ENCODE assay signal across 3 cellular contexts in the genomic region with DNA sequence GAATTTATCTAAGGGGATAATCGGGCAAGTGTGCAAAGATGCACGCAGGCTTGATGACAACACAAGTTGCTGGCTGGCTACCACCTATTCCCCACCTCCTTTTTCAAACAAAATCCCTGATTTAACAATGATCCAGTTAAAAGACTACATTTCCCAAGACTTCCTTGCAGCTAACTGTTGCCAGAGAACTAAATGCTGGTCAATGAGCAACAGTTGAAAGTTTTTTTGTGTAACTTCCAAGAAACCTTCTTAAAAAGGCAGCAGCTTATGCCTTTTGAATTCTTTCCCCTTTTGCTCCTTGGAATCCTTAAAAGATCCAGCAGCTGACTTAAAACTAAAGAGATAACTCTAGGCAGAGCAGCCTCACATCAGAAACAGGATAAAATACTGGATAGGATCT.
TF ChIP-seq lines count a peak whose summit lies in the region.

No MANE protein-coding gene starts in this region.

TF ChIP-seq in SK-N-SH, 30 proteins besides CTCF, POLR2A, EP300 and RAD21 (continues in another document):
- TF ChIP-seq GATA2 (CRISPR knock-in tag; IDR thresholded peaks at IDR 0.05): no peak
- TF ChIP-seq, protein P1, sequence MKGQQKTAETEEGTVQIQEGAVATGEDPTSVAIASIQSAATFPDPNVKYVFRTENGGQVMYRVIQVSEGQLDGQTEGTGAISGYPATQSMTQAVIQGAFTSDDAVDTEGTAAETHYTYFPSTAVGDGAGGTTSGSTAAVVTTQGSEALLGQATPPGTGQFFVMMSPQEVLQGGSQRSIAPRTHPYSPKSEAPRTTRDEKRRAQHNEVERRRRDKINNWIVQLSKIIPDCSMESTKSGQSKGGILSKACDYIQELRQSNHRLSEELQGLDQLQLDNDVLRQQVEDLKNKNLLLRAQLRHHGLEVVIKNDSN (IDR thresholded peaks at IDR 0.05; ENCODE audit: borderline replicate concordance, low read depth): no peak
- TF ChIP-seq EZH2phosphoT487 (IDR thresholded peaks at IDR 0.05; ENCODE audit: borderline replicate concordance, low read depth): no peak
- no peak for TF ChIP-seq MEF2A (IDR thresholded peaks at IDR 0.05; ENCODE audit: borderline replicate concordance, low read depth)
- TF ChIP-seq, protein P2, sequence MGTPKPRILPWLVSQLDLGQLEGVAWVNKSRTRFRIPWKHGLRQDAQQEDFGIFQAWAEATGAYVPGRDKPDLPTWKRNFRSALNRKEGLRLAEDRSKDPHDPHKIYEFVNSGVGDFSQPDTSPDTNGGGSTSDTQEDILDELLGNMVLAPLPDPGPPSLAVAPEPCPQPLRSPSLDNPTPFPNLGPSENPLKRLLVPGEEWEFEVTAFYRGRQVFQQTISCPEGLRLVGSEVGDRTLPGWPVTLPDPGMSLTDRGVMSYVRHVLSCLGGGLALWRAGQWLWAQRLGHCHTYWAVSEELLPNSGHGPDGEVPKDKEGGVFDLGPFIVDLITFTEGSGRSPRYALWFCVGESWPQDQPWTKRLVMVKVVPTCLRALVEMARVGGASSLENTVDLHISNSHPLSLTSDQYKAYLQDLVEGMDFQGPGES (IDR thresholded peaks at IDR 0.05; ENCODE audit: low read depth, low read length): no peak
- TF ChIP-seq, protein P3, sequence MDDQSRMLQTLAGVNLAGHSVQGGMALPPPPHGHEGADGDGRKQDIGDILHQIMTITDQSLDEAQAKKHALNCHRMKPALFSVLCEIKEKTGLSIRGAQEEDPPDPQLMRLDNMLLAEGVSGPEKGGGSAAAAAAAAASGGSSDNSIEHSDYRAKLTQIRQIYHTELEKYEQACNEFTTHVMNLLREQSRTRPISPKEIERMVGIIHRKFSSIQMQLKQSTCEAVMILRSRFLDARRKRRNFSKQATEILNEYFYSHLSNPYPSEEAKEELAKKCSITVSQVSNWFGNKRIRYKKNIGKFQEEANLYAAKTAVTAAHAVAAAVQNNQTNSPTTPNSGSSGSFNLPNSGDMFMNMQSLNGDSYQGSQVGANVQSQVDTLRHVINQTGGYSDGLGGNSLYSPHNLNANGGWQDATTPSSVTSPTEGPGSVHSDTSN (IDR thresholded peaks at IDR 0.05): no peak
- no peak for TF ChIP-seq FOSL2 (IDR thresholded peaks at IDR 0.05; ENCODE audit: borderline replicate concordance, low read depth)
- TF ChIP-seq RXRA (IDR thresholded peaks at IDR 0.05; ENCODE audit: borderline replicate concordance, low read depth): no peak
- TF ChIP-seq NRF1 (IDR thresholded peaks at IDR 0.05; ENCODE audit: low read depth, low read length): no peak
- TF ChIP-seq ELF1 (IDR thresholded peaks at IDR 0.05): no peak
- no peak for TF ChIP-seq CHD2 (IDR thresholded peaks at IDR 0.05; ENCODE audit: low read length, partially characterized antibody)
- TF ChIP-seq, protein P4, sequence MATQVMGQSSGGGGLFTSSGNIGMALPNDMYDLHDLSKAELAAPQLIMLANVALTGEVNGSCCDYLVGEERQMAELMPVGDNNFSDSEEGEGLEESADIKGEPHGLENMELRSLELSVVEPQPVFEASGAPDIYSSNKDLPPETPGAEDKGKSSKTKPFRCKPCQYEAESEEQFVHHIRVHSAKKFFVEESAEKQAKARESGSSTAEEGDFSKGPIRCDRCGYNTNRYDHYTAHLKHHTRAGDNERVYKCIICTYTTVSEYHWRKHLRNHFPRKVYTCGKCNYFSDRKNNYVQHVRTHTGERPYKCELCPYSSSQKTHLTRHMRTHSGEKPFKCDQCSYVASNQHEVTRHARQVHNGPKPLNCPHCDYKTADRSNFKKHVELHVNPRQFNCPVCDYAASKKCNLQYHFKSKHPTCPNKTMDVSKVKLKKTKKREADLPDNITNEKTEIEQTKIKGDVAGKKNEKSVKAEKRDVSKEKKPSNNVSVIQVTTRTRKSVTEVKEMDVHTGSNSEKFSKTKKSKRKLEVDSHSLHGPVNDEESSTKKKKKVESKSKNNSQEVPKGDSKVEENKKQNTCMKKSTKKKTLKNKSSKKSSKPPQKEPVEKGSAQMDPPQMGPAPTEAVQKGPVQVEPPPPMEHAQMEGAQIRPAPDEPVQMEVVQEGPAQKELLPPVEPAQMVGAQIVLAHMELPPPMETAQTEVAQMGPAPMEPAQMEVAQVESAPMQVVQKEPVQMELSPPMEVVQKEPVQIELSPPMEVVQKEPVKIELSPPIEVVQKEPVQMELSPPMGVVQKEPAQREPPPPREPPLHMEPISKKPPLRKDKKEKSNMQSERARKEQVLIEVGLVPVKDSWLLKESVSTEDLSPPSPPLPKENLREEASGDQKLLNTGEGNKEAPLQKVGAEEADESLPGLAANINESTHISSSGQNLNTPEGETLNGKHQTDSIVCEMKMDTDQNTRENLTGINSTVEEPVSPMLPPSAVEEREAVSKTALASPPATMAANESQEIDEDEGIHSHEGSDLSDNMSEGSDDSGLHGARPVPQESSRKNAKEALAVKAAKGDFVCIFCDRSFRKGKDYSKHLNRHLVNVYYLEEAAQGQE (IDR thresholded peaks at IDR 0.05; ENCODE audit: low read depth, low read length): no peak

TF ChIP-seq in SK-N-SH treated with all-trans-retinoic acid at 6 μM for 48 hours, 23 proteins besides CTCF, POLR2A, EP300 and RAD21:
- TF ChIP-seq ARNTL (CRISPR knock-in tag; IDR thresholded peaks at IDR 0.05; ENCODE audit: borderline replicate concordance, low read depth) (no peak), ZNF8 (CRISPR knock-in tag; IDR thresholded peaks at IDR 0.05) (no peak), ISL1 (CRISPR knock-in tag; IDR thresholded peaks at IDR 0.05) (no peak), SNAI2 (CRISPR knock-in tag; IDR thresholded peaks at IDR 0.05) (no peak), ZFP30 (CRISPR knock-in tag; IDR thresholded peaks at IDR 0.05) (no peak), PPARA (CRISPR knock-in tag; IDR thresholded peaks at IDR 0.05; ENCODE audit: borderline replicate concordance) (no peak), ZNF565 (CRISPR knock-in tag; conservative IDR thresholded peaks at IDR 0.05; ENCODE audit: low read depth) (no peak), BACH2 (CRISPR knock-in tag; IDR thresholded peaks at IDR 0.05; ENCODE audit: borderline replicate concordance) (no peak), RARB (CRISPR knock-in tag; IDR thresholded peaks at IDR 0.05) (no peak), ZNF70 (CRISPR knock-in tag; IDR thresholded peaks at IDR 0.05) (no peak)
- TF ChIP-seq, protein P5, sequence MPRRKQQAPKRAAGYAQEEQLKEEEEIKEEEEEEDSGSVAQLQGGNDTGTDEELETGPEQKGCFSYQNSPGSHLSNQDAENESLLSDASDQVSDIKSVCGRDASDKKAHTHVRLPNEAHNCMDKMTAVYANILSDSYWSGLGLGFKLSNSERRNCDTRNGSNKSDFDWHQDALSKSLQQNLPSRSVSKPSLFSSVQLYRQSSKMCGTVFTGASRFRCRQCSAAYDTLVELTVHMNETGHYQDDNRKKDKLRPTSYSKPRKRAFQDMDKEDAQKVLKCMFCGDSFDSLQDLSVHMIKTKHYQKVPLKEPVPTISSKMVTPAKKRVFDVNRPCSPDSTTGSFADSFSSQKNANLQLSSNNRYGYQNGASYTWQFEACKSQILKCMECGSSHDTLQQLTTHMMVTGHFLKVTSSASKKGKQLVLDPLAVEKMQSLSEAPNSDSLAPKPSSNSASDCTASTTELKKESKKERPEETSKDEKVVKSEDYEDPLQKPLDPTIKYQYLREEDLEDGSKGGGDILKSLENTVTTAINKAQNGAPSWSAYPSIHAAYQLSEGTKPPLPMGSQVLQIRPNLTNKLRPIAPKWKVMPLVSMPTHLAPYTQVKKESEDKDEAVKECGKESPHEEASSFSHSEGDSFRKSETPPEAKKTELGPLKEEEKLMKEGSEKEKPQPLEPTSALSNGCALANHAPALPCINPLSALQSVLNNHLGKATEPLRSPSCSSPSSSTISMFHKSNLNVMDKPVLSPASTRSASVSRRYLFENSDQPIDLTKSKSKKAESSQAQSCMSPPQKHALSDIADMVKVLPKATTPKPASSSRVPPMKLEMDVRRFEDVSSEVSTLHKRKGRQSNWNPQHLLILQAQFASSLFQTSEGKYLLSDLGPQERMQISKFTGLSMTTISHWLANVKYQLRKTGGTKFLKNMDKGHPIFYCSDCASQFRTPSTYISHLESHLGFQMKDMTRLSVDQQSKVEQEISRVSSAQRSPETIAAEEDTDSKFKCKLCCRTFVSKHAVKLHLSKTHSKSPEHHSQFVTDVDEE (CRISPR knock-in tag; IDR thresholded peaks at IDR 0.05): no peak
- TF ChIP-seq, protein P6, sequence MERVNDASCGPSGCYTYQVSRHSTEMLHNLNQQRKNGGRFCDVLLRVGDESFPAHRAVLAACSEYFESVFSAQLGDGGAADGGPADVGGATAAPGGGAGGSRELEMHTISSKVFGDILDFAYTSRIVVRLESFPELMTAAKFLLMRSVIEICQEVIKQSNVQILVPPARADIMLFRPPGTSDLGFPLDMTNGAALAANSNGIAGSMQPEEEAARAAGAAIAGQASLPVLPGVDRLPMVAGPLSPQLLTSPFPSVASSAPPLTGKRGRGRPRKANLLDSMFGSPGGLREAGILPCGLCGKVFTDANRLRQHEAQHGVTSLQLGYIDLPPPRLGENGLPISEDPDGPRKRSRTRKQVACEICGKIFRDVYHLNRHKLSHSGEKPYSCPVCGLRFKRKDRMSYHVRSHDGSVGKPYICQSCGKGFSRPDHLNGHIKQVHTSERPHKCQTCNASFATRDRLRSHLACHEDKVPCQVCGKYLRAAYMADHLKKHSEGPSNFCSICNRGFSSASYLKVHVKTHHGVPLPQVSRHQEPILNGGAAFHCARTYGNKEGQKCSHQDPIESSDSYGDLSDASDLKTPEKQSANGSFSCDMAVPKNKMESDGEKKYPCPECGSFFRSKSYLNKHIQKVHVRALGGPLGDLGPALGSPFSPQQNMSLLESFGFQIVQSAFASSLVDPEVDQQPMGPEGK (CRISPR knock-in tag; IDR thresholded peaks at IDR 0.05; ENCODE audit: borderline replicate concordance): no peak
- TF ChIP-seq, protein P7, sequence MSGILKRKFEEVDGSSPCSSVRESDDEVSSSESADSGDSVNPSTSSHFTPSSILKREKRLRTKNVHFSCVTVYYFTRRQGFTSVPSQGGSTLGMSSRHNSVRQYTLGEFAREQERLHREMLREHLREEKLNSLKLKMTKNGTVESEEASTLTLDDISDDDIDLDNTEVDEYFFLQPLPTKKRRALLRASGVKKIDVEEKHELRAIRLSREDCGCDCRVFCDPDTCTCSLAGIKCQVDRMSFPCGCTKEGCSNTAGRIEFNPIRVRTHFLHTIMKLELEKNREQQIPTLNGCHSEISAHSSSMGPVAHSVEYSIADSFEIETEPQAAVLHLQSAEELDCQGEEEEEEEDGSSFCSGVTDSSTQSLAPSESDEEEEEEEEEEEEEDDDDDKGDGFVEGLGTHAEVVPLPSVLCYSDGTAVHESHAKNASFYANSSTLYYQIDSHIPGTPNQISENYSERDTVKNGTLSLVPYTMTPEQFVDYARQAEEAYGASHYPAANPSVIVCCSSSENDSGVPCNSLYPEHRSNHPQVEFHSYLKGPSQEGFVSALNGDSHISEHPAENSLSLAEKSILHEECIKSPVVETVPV (CRISPR knock-in tag; IDR thresholded peaks at IDR 0.05): no peak

TF ChIP-seq in H1, 55 proteins besides CTCF, POLR2A, EP300 and RAD21:
- no peak for TF ChIP-seq SP1 (IDR thresholded peaks at IDR 0.05; ENCODE audit: low read depth, low read length)
- TF ChIP-seq EZH2 (IDR thresholded peaks at IDR 0.05; ENCODE audit: low read depth, low read length, severe bottlenecking): no peak
- TF ChIP-seq CREB1 (IDR thresholded peaks at IDR 0.05): no peak
- TF ChIP-seq RNF2 (IDR thresholded peaks at IDR 0.05; ENCODE audit: borderline replicate concordance, low read depth, low read length, missing control alignments, poor library complexity, severe bottlenecking): no peak
- TF ChIP-seq NRF1 (IDR thresholded peaks at IDR 0.05; ENCODE audit: low read depth, low read length): no peak
- TF ChIP-seq KDM4A (IDR thresholded peaks at IDR 0.05; ENCODE audit: low read depth, low read length, severe bottlenecking): no peak
- TF ChIP-seq GTF2F1 (IDR thresholded peaks at IDR 0.05; ENCODE audit: borderline replicate concordance, low read depth, low read length): no peak
- no peak for TF ChIP-seq KDM5A (IDR thresholded peaks at IDR 0.05; ENCODE audit: low read length)
- no peak for TF ChIP-seq POU5F1 (IDR thresholded peaks at IDR 0.05; ENCODE audit: low read depth, low read length)
- no peak for TF ChIP-seq POLR2AphosphoS5 (IDR thresholded peaks at IDR 0.05; ENCODE audit: low read depth, low read length)
- TF ChIP-seq PHF8 (conservative IDR thresholded peaks at IDR 0.05; ENCODE audit: low read depth, low read length): no peak
- TF ChIP-seq SIRT6 (IDR thresholded peaks at IDR 0.05; ENCODE audit: low read length): no peak
- no peak for TF ChIP-seq SUZ12 (IDR thresholded peaks at IDR 0.05; ENCODE audit: low read length)
- TF ChIP-seq SP2 (IDR thresholded peaks at IDR 0.05; ENCODE audit: low read length): no peak
- no peak for TF ChIP-seq JUN (IDR thresholded peaks at IDR 0.05; ENCODE audit: low read depth, low read length)
- TF ChIP-seq CHD1 (IDR thresholded peaks at IDR 0.05; ENCODE audit: low read depth, low read length): no peak
- TF ChIP-seq BACH1 (IDR thresholded peaks at IDR 0.05; ENCODE audit: low read length): no peak
- TF ChIP-seq SIN3A (conservative IDR thresholded peaks at IDR 0.05 in 1 of 2, IDR thresholded peaks at IDR 0.05 in 1 of 2; ENCODE audit: low read depth in 1 of 2, low read length in 2 of 2): no peak
- no peak for TF ChIP-seq GABPA (IDR thresholded peaks at IDR 0.05; ENCODE audit: borderline replicate concordance, insufficient read depth, low read length)
- no peak for TF ChIP-seq ASH2L (IDR thresholded peaks at IDR 0.05; ENCODE audit: low read length)
TF ChIP-seq in H1: peak in this region for 0.
